Comparison of ENCODE assay signal across 25 cellular contexts in genomic region chr3:25044762-25045161, GRCh38.
DNase-seq lines count a peak whose midpoint lies in the region; TF ChIP-seq lines count a peak whose summit lies in the region.
"Had no signal": no experiment of that assay in that cellular context is flagged by ENCODE, and none has a peak within 500 bp of the region (broad histone marks: within the 10 kb centered on the region; RNA-seq: fewer than 3 reads in every experiment).

No MANE protein-coding gene starts in this region.

- no peak overlapping the region for H3K27ac Mint-ChIP-seq in MCF 10A (ENCODE audit: low read depth, unreplicated experiment)
- H3K27ac Mint-ChIP-seq in neural crest cell (ENCODE audit: unreplicated experiment) = peak overlapping the region; percentile 85
- H3K27ac Mint-ChIP-seq: H9; naive thymus-derived CD4-positive, alpha-beta T cell; stimulated activated naive CD8-positive, alpha-beta T cell treated with anti-CD3 and anti-CD28 coated beads, Interleukin-15, Interleukin-2, amounts not matched to agents 100 ng/mL and 50 ng/mL, for 24 hours; T-helper 1 cell treated with Interleukin-12 subunit alpha and Interleukin-12 subunit beta and Interleukin-4 antibody, amounts not matched to agents 30 μg/mL and 1 μg/mL, for 36 hours had no signal

- no peaks in the 10 kb centered on the region for H3K9me3 ChIP-seq in breast epithelium
- H3K9me3 ChIP-seq: MG63, ovary, tibial artery had no signal

- TF ChIP-seq POLR2A in breast epithelium (IDR thresholded peaks at IDR 0.05) = no peak

- H3K9me3 Mint-ChIP-seq in MCF 10A (ENCODE audit: unreplicated experiment) (no peaks in the 10 kb centered on the region), neural crest cell (peaks cover 4% of the 10 kb centered on the region)
- H3K9me3 Mint-ChIP-seq: T-helper 1 cell treated with Interleukin-12 subunit alpha and Interleukin-12 subunit beta and Interleukin-4 antibody, amounts not matched to agents 30 μg/mL and 1 μg/mL, for 36 hours had no signal

- intact Hi-C loops in breast epithelium (cut with DNase I; ENCODE audit: low total_unique reads) = no loop called here
- intact Hi-C loops in MCF 10A (cut with micrococcal nuclease) = no loop called here

- H3K27me3 ChIP-seq in breast epithelium = no peaks in the 10 kb centered on the region
- H3K27me3 ChIP-seq: MG63, ovary, tibial artery had no signal

- no peaks in the 10 kb centered on the region for H3K36me3 ChIP-seq in breast epithelium
- H3K36me3 ChIP-seq: MG63, ovary, tibial artery had no signal

- H3K4me1 ChIP-seq in breast epithelium = no peaks in the 10 kb centered on the region

- H3K27ac ChIP-seq in breast epithelium = peak overlapping the region; percentile 37 to 68
- H3K27ac ChIP-seq: 22Rv1, ovary, SK-N-MC, tibial artery had no signal

- H3K4me3 ChIP-seq in breast epithelium = no peak overlapping the region
- H3K4me3 ChIP-seq: GM12878, K562, MG63, ovary, SK-N-MC, tibial artery had no signal

- in situ Hi-C loops in ACHN (cut with HindIII; ENCODE audit: low pct_ligation_motif_present, low pct_unique_long_range_greater_than_20kb, low sequenced_read_pairs) = no loop called here

- CTCF ChIA-PET in MCF 10A (lab: Yijun Ruan, JAX) = interaction anchor here (0.7 kb wide), 1 partner anchor 37 kb away, joined by 3 read pairs; no protein-coding TSS in a partner anchor

- H3K4me3 Mint-ChIP-seq in MCF 10A (ENCODE audit: unreplicated experiment) (no peak overlapping the region), neural crest cell (no peak overlapping the region)
- H3K4me3 Mint-ChIP-seq: H9; naive thymus-derived CD4-positive, alpha-beta T cell; stimulated activated naive CD8-positive, alpha-beta T cell treated with anti-CD3 and anti-CD28 coated beads, Interleukin-15, Interleukin-2, amounts not matched to agents 100 ng/mL and 50 ng/mL, for 24 hours; T-helper 1 cell treated with Interleukin-12 subunit alpha and Interleukin-12 subunit beta and Interleukin-4 antibody, amounts not matched to agents 30 μg/mL and 1 μg/mL, for 36 hours had no signal

- TF ChIP-seq CTCF in breast epithelium (IDR thresholded peaks at IDR 0.05) (no peak), MCF 10A (IDR thresholded peaks at IDR 0.05; ENCODE audit: unreplicated experiment) (no peak), neural crest cell (conservative IDR thresholded peaks at IDR 0.05) (no peak)

- BruUV-seq in MCF 10A (replicated peaks; lab: Mats Ljungman, UMichigan) = no TSS peak

- H3K4me1 Mint-ChIP-seq in MCF 10A (ENCODE audit: insufficient read depth, unreplicated experiment) (no peaks in the 10 kb centered on the region), neural crest cell (peaks cover 22% of the 10 kb centered on the region)
- H3K4me1 Mint-ChIP-seq: naive thymus-derived CD4-positive, alpha-beta T cell had no signal

- POLR2A ChIA-PET in MCF 10A (lab: Yijun Ruan, JAX) = no interaction called here

- no peak for DNase-seq in breast epithelium (ENCODE audit: low spot score in 2 of 2)
- DNase-seq in MCF 10A (ENCODE audit: unreplicated experiment) = no peak
- DNase-seq in globus pallidus (ENCODE audit: low spot score) = peak; percentile 49
- DNase-seq in neural crest cell (ENCODE audit: low read depth, low spot score) = no peak
- DNase-seq in superior temporal gyrus (ENCODE audit: extremely low spot score) = peak; percentile 56
- no peak for DNase-seq in ACHN
- DNase-seq in NCI-H1048 (lab: John Stamatoyannopoulos, UW) = no peak
- no peak for DNase-seq in activated CD8-positive, alpha-beta memory T cell treated with anti-CD3 and anti-CD28 coated beads, Interleukin-2, amount 50 U/mL, for 48 hours
- DNase-seq: activated CD4-positive, alpha-beta T cell treated with anti-CD3 and anti-CD28 coated beads, Interleukin-2, amount 50 U/mL, for 4 hours; activated naive CD4-positive, alpha-beta T cell treated with Interleukin-2 at 50 U/mL for 16 hours; cerebellar nuclear complex; H9; MG63; naive thymus-derived CD4-positive, alpha-beta T cell; NCI-H524; ovary; stimulated activated CD4-positive, alpha-beta T cell treated with anti-CD3 and anti-CD28 coated beads, Interleukin-1b, Interleukin-23, amount 100 ng/mL, for 48 hours; stimulated activated CD8-positive, alpha-beta memory T cell treated with anti-CD3 and anti-CD28 coated beads, Interleukin-4, amount 100 ng/mL, for 48 hours; tibial artery had no signal

- H3K36me3 Mint-ChIP-seq in MCF 10A (ENCODE audit: insufficient read depth, unreplicated experiment) (no peaks in the 10 kb centered on the region), neural crest cell (ENCODE audit: low read depth) (peaks cover 2% of the 10 kb centered on the region)
- H3K36me3 Mint-ChIP-seq: naive thymus-derived CD4-positive, alpha-beta T cell had no signal

- H3K27me3 Mint-ChIP-seq in MCF 10A (ENCODE audit: insufficient read depth, unreplicated experiment) = no peaks in the 10 kb centered on the region
- no peaks in the 10 kb centered on the region for H3K27me3 Mint-ChIP-seq in neural crest cell (ENCODE audit: low read depth)
- H3K27me3 Mint-ChIP-seq: stimulated activated naive CD8-positive, alpha-beta T cell treated with anti-CD3 and anti-CD28 coated beads, Interleukin-15, Interleukin-2, amounts not matched to agents 100 ng/mL and 50 ng/mL, for 24 hours had no signal

Comparison
In these comparisons a context has a peak if more than half of its experiments do, and no peak if none do; other contexts are left out.
1. DNase-seq: peak in globus pallidus (single experiment) and superior temporal gyrus (single experiment); none in breast epithelium (0 of 2), MCF 10A (single experiment), neural crest cell (single experiment), ACHN (single experiment), NCI-H1048 (single experiment) and activated CD8-positive, alpha-beta memory T cell treated with anti-CD3 and anti-CD28 coated beads, Interleukin-2, amount 50 U/mL, for 48 hours (single experiment).